In genomic region chr1:43447891-43448708, GRCh38 we compare ENCODE assay signal across 21 cellular contexts. TPM values are rescaled to one million over a fixed set of nuclear protein-coding genes. Genes with fewer than 3 reads are reported as not detected.
A peak's percentile ranks its signal among the peaks of the same experiment; 100 is the strongest.
DNase-seq lines count a peak whose midpoint lies in the region; ATAC-seq, FAIRE-seq and TF ChIP-seq lines count a peak whose summit lies in the region.
"Had no signal": no experiment of that assay in that cellular context is flagged by ENCODE, and none has a peak within 500 bp of the region (broad histone marks: within the 10 kb centered on the region; RNA-seq: fewer than 3 reads in every experiment).

No MANE protein-coding gene starts in this region.

- no peak overlapping the region for H3K9ac ChIP-seq in kidney (ENCODE audit: low read length in 2 of 2)

- TF ChIP-seq CTCF in body of pancreas (IDR thresholded peaks at IDR 0.05) (no peak), kidney (IDR thresholded peaks at IDR 0.05; ENCODE audit: borderline replicate concordance, extremely low read depth, insufficient read depth) (no peak), OCI-LY7 (conservative IDR thresholded peaks at IDR 0.05; ENCODE audit: low read length) (no peak)

- WGBS in body of pancreas, 2 donors: 79 to 89% methylated on average over 13 to 25 of the region's 25 CpGs
- WGBS in small intestine, 3 donors: 69 to 86% (median 77%) methylated on average over 25 of the region's 25 CpGs

- H3K9me2 ChIP-seq in OCI-LY7 (ENCODE audit: insufficient read depth, low read length): no peaks in the 10 kb centered on the region

- intact Hi-C loops in body of pancreas (cut with DNase I): no loop called here
- intact Hi-C loops in kidney (cut with DNase I): no loop called here
- intact Hi-C loops in OCI-LY7 (cut with micrococcal nuclease; ENCODE audit: unreplicated experiment): no loop called here

- H3K9me3 ChIP-seq in body of pancreas: no peaks in the 10 kb centered on the region
- no peaks in the 10 kb centered on the region for H3K9me3 ChIP-seq in kidney (ENCODE audit: control insufficient read depth in 1 of 2, low read length in 2 of 2)
- no peaks in the 10 kb centered on the region for H3K9me3 ChIP-seq in small intestine (ENCODE audit: control insufficient read depth, low read depth)
- H3K9me3 ChIP-seq in OCI-LY7 (ENCODE audit: low read length): no peaks in the 10 kb centered on the region
- H3K9me3 ChIP-seq: psoas muscle had no signal

- ATAC-seq in body of pancreas: peak; percentile 6

- H3K36me3 ChIP-seq in body of pancreas (replicated peaks in 1 of 2; ENCODE audit: insufficient read depth in 1 of 2, low read depth in 2 of 2) (peaks cover 9 to 32% of the 10 kb centered on the region in 2 donors), kidney (ENCODE audit: control insufficient read depth in 1 of 2, insufficient read depth in 2 of 2, low read length in 2 of 2) (peaks cover 45 to 64% of the 10 kb centered on the region in 2 donors), small intestine (ENCODE audit: control insufficient read depth in 2 of 2, insufficient read depth in 2 of 2, low read length in 2 of 2) (peaks cover 21 to 44% of the 10 kb centered on the region in 2 donors), OCI-LY7 (ENCODE audit: insufficient read depth, low read length) (peaks cover 54% of the 10 kb centered on the region; the same call in 1 of the 2 replicates)

- peak; percentile 44 for DNase-seq in M059J (ENCODE audit: low read depth)
- peak in 2 of 4 donors; percentile 45 to 55 for DNase-seq in body of pancreas
- DNase-seq in kidney: peak; percentile 68
- peak; percentile 87 for DNase-seq in small intestine
- DNase-seq in CD1c-positive myeloid dendritic cell (ENCODE audit: extremely low spot score): no peak
- no peak for DNase-seq in OCI-LY7 (ENCODE audit: low spot score)
- DNase-seq in cerebellar cortex (ENCODE audit: low spot score): no peak
- DNase-seq: activated CD4-positive, alpha-beta T cell treated with anti-CD3 and anti-CD28 coated beads for 48 hours; activated naive CD4-positive, alpha-beta T cell treated with anti-CD3 and anti-CD28 coated beads, Interleukin-2, amount 50 U/mL, for 16 hours; DND-41; KG1; mesenchymal stem cell; NCI-H2081; nephron progenitor cell; RPMI8226; stimulated activated CD4-positive, alpha-beta T cell treated with anti-CD3 and anti-CD28 coated beads, Interleukin-12 subunit alpha, Interleukin-12 subunit beta, amount 100 ng/mL, for 4 hours; SW 1271 had no signal

- no peak overlapping the region for H3K4me2 ChIP-seq in OCI-LY7 (ENCODE audit: low read length)

- no peak for TF ChIP-seq POLR2A in body of pancreas (IDR thresholded peaks at IDR 0.05)

- CTCF ChIA-PET in OCI-LY7 (lab: Charles Lee; ENCODE audit: unreplicated experiment): no interaction called here

- H3K4me1 ChIP-seq in body of pancreas (peaks cover 18% of the 10 kb centered on the region), kidney (ENCODE audit: control insufficient read depth in 1 of 2, insufficient read depth in 1 of 2, low read depth in 1 of 2, low read length in 2 of 2) (peaks cover 12 to 13% of the 10 kb centered on the region in 2 donors), small intestine (ENCODE audit: control insufficient read depth in 2 of 2, insufficient read depth in 1 of 2, low read depth in 1 of 2, low read length in 1 of 2) (peaks cover 0 to 5% of the 10 kb centered on the region in 2 donors), OCI-LY7 (ENCODE audit: insufficient read depth, low read length, poor library complexity, severe bottlenecking) (no peaks in the 10 kb centered on the region)

- no peak overlapping the region for H2AFZ ChIP-seq in OCI-LY7 (ENCODE audit: low read length)

- no peaks in the 10 kb centered on the region for H4K20me1 ChIP-seq in OCI-LY7 (ENCODE audit: insufficient read depth, low read length)

- BruUV-seq in OCI-LY7 (replicated peaks; lab: Mats Ljungman, UMichigan): no TSS peak

- H3K27ac ChIP-seq in body of pancreas: peak overlapping the region; percentile 5 to 54 (median 12)
- H3K27ac ChIP-seq in kidney (ENCODE audit: low read depth in 2 of 2, low read length in 2 of 2): peak overlapping the region; percentile 66 to 86
- peak overlapping the region; percentile 22 to 68 for H3K27ac ChIP-seq in small intestine (ENCODE audit: low read depth in 1 of 2, low read length in 1 of 2)
- no peak overlapping the region for H3K27ac ChIP-seq in OCI-LY7 (ENCODE audit: low read depth, low read length, poor library complexity, severe bottlenecking)
- H3K27ac ChIP-seq: psoas muscle had no signal

- H3K4me3 ChIP-seq in body of pancreas (no peak overlapping the region), kidney (ENCODE audit: low read length in 2 of 2) (no peak overlapping the region), small intestine (ENCODE audit: low read depth in 1 of 2, low read length in 2 of 2) (no peak overlapping the region), OCI-LY7 (ENCODE audit: low read depth, low read length, poor library complexity, severe bottlenecking) (no peak overlapping the region)
- H3K4me3 ChIP-seq: psoas muscle had no signal

- no peaks in the 10 kb centered on the region for H3K27me3 ChIP-seq in body of pancreas
- no peaks in the 10 kb centered on the region for H3K27me3 ChIP-seq in small intestine (ENCODE audit: control insufficient read depth in 2 of 2, insufficient read depth in 2 of 2, low read length in 2 of 2)

- FAIRE-seq in kidney (lab: Jason Lieb, UNC) (no peak), small intestine (lab: Jason Lieb, UNC) (no peak)
- FAIRE-seq: astrocyte, colon, endometrium had no signal

- POLR2A ChIA-PET in OCI-LY7 (lab: Charles Lee): no interaction called here

- no peaks in the 10 kb centered on the region for H3K79me2 ChIP-seq in OCI-LY7 (ENCODE audit: insufficient read depth, low read depth, low read length)

RNA-seq across cellular contexts. Expression of gene HYI, which starts 5.6 kb away (rescaled TPM):
- total RNA-seq in M059J (2014; rRNA removed; shearing (Covaris generic)): 43.7 and 50.9 TPM in 2 replicates
- total RNA-seq in body of pancreas (100 to 1,000 TPM; 101 to 157 TPM), kidney (50.5 TPM), OCI-LY7 (2022) (not detected in 2 replicates)
- polyA plus RNA-seq in kidney (ENCODE audit: insufficient read depth, low read depth, low replicate concordance) (91.2 TPM), small intestine (100 to 1,000 TPM in 2 of 3 donors, 10 to 100 TPM in 1; 42.6 to 234 (median 212) TPM)
- not detected in 2 replicates for total RNA-seq in OCI-LY7 (2014; rRNA removed; shearing (Covaris generic))

RNA-seq across cellular contexts. Expression of gene SZT2, which starts 58.4 kb away (rescaled TPM):
- total RNA-seq in M059J (2014; rRNA removed; shearing (Covaris generic)): 9.4 and 15.2 TPM in 2 replicates
- 10 to 100 TPM; 25.9 to 61.6 TPM for total RNA-seq in body of pancreas
- 66.8 TPM for total RNA-seq in kidney
- 10.4 TPM for polyA plus RNA-seq in kidney (ENCODE audit: insufficient read depth, low read depth, low replicate concordance)
- polyA plus RNA-seq in small intestine: 10 to 100 TPM in 2 of 3 donors, 1 to 10 TPM in 1; 8.9 to 21.5 (median 16.5) TPM
- total RNA-seq in OCI-LY7 (2014; rRNA removed; shearing (Covaris generic)): 25.2 and 33.7 TPM in 2 replicates
- total RNA-seq in OCI-LY7 (2022): 79.4 and 79.8 TPM in 2 replicates

RNA-seq across cellular contexts. Expression of gene MED8, which starts 58.5 kb away (rescaled TPM):
- 113 and 121 TPM in 2 replicates for total RNA-seq in M059J (2014; rRNA removed; shearing (Covaris generic))
- 10 to 100 TPM; 19.4 to 22.1 TPM for total RNA-seq in body of pancreas
- 36.5 TPM for total RNA-seq in kidney
- polyA plus RNA-seq in kidney (ENCODE audit: insufficient read depth, low read depth, low replicate concordance): 44.3 TPM
- polyA plus RNA-seq in small intestine: 10 to 100 TPM; 36.6 to 40.3 (median 38.9) TPM
- 37.6 and 38.8 TPM in 2 replicates for total RNA-seq in OCI-LY7 (2014; rRNA removed; shearing (Covaris generic))
- 37.8 and 38.4 TPM in 2 replicates for total RNA-seq in OCI-LY7 (2022)

Comparison
In these comparisons a context has a peak if more than half of its experiments do, and no peak if none do; other contexts are left out.
1. DNase-seq: peak in M059J (single experiment), kidney (single experiment) and small intestine (single experiment); none in CD1c-positive myeloid dendritic cell (single experiment), OCI-LY7 (single experiment) and cerebellar cortex (single experiment).
2. RNA of gene HYI, which starts 5.6 kb away (total RNA-seq): 101 to 157 TPM in body of pancreas, 43.7 to 50.9 TPM in M059J and 50.5 TPM in kidney (single experiment); not detected in OCI-LY7; every median in the first group is over 10 times any median in the second.